ENCODE assay signal across 25 cellular contexts in genomic region chr3:15563190-15563589, GRCh38.
"Had no signal": no experiment of that assay in that cellular context is flagged by ENCODE, and none has a peak within 500 bp of the region (broad histone marks: within the 10 kb centered on the region; RNA-seq: fewer than 3 reads in every experiment).

No MANE protein-coding gene starts in this region.

- H3K4me1 Mint-ChIP-seq: stimulated activated naive B cell treated with anti-CD40 and anti-IgM and Interleukin-4, amounts not matched to agents 10 μg/mL and 1 μg/mL and 100 μg/mL, for 72 hours; WTC11 had no signal

- FAIRE-seq: colon, kidney, TTC549, urothelium cell line had no signal

- H3K4me3 Mint-ChIP-seq: activated CD8-positive, alpha-beta T cell treated with anti-CD3 and anti-CD28 coated beads for 36 hours; activated T-cell treated with anti-CD3 and anti-CD28 coated beads, Interleukin-2, amount 50 U/mL, for 4 hours; naive thymus-derived CD4-positive, alpha-beta T cell; stimulated activated naive B cell treated with anti-CD40 and anti-IgM and Interleukin-4, amounts not matched to agents 10 μg/mL and 1 μg/mL and 100 μg/mL, for 72 hours; T-helper 2 cell treated with Interferon-gamma antibody and Interleukin-4, amounts not matched to agents 5 μg/mL and 100 μg/mL, for 36 hours; WTC11 had no signal

- H3K27ac ChIP-seq: brain microvascular endothelial cell, dorsolateral prefrontal cortex, epithelial cell of prostate, left ventricle myocardium inferior, neutrophil, parathyroid adenoma, sigmoid colon, spleen had no signal

- H3K27ac Mint-ChIP-seq: activated CD8-positive, alpha-beta T cell treated with anti-CD3 and anti-CD28 coated beads for 36 hours; stimulated activated naive B cell treated with anti-CD40 and anti-IgM and Interleukin-4, amounts not matched to agents 10 μg/mL and 1 μg/mL and 100 μg/mL, for 72 hours; T-helper 2 cell treated with Interferon-gamma antibody and Interleukin-4, amounts not matched to agents 5 μg/mL and 100 μg/mL, for 36 hours; WTC11 had no signal

- H3K9ac ChIP-seq: parathyroid adenoma had no signal

- ATAC-seq: activated CD8-positive, alpha-beta T cell treated with anti-CD3 and anti-CD28 coated beads for 36 hours; activated T-cell treated with anti-CD3 and anti-CD28 coated beads, Interleukin-2, amount 50 U/mL, for 4 hours; naive thymus-derived CD4-positive, alpha-beta T cell; stimulated activated naive B cell treated with anti-CD40 and anti-IgM and Interleukin-4, amounts not matched to agents 10 μg/mL and 1 μg/mL and 100 μg/mL, for 72 hours; WTC11 had no signal

- H3K27me3 Mint-ChIP-seq: activated CD8-positive, alpha-beta T cell treated with anti-CD3 and anti-CD28 coated beads for 36 hours; naive thymus-derived CD4-positive, alpha-beta T cell; stimulated activated naive B cell treated with anti-CD40 and anti-IgM and Interleukin-4, amounts not matched to agents 10 μg/mL and 1 μg/mL and 100 μg/mL, for 72 hours had no signal

- H3K9me3 Mint-ChIP-seq: activated CD8-positive, alpha-beta T cell treated with anti-CD3 and anti-CD28 coated beads for 36 hours; activated T-cell treated with anti-CD3 and anti-CD28 coated beads, Interleukin-2, amount 50 U/mL, for 4 hours; stimulated activated naive B cell treated with anti-CD40 and anti-IgM and Interleukin-4, amounts not matched to agents 10 μg/mL and 1 μg/mL and 100 μg/mL, for 72 hours; T-helper 2 cell treated with Interferon-gamma antibody and Interleukin-4, amounts not matched to agents 5 μg/mL and 100 μg/mL, for 36 hours; WTC11 had no signal

- H3K9me3 ChIP-seq: left ventricle myocardium inferior, neutrophil, sigmoid colon, spleen had no signal

- DNase-seq: activated CD4-positive, alpha-beta T cell treated with anti-CD3 and anti-CD28 coated beads for 48 hours; activated CD8-positive, alpha-beta T cell treated with anti-CD3 and anti-CD28 coated beads for 36 hours; activated gamma-delta T cell treated with Interleukin-2 at 50 U/mL for 16 hours; activated T-cell treated with anti-CD3 and anti-CD28 coated beads, Interleukin-2, amount 50 U/mL, for 4 hours; aorta; brain microvascular endothelial cell; central memory CD4-positive, alpha-beta T cell; dorsolateral prefrontal cortex; foreskin melanocyte; glutamatergic neuron; kidney; left ventricle myocardium inferior; naive thymus-derived CD4-positive, alpha-beta T cell; sigmoid colon; spleen; stimulated activated CD4-positive, alpha-beta T cell treated with anti-CD3 and anti-CD28 coated beads, Interleukin-4, amount 100 ng/mL, for 4 hours; stimulated activated naive B cell treated with anti-CD40 and anti-IgM and Interleukin-4, amounts not matched to agents 10 μg/mL and 1 μg/mL and 100 μg/mL, for 72 hours had no signal

- H3K27me3 ChIP-seq: brain microvascular endothelial cell, dorsolateral prefrontal cortex, neutrophil, sigmoid colon, spleen had no signal

- H2AFZ ChIP-seq: parathyroid adenoma had no signal

- H3K4me1 ChIP-seq: left ventricle myocardium inferior, parathyroid adenoma, sigmoid colon had no signal

- H3K4me3 ChIP-seq: dorsolateral prefrontal cortex, left ventricle myocardium inferior, sigmoid colon, spleen had no signal

- H3K79me2 ChIP-seq: parathyroid adenoma had no signal
